1 cellular context compared by ENCODE assay signal in the genomic region with DNA sequence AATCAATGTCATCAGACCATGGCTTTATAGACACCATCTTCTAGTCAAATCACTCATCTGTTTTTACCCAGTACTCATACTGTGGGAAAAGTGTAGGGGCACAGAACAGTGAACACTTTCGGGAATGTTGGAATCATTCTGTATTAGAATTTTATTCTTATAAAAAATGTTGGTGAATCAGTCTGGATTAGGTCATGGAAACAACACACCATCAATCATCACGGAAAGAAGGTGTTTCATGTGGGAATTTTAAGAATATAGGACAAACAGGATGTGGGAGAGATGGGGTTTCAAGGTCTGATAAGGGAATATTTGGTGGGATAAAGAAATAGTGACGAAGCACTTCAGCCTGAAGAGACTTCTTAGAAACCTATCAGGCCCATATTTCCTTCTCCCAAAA.
TF ChIP-seq lines count a peak whose summit lies in the region.

No MANE protein-coding gene starts in this region.

TF ChIP-seq in GM12878, 131 proteins besides CTCF, POLR2A, EP300 and RAD21:
- TF ChIP-seq ZSCAN29 (IDR thresholded peaks at IDR 0.05) (no peak), SPI1 (IDR thresholded peaks at IDR 0.05; ENCODE audit: borderline replicate concordance, insufficient read depth, low read depth, low read length) (no peak), PBX3 (IDR thresholded peaks at IDR 0.05; ENCODE audit: insufficient replicate concordance, low read depth, low read length) (no peak), EZH2 (IDR thresholded peaks at IDR 0.05; ENCODE audit: borderline replicate concordance, control insufficient read depth, low read depth, low read length) (no peak), FOXK2 (IDR thresholded peaks at IDR 0.05) (no peak), MTA2 (IDR thresholded peaks at IDR 0.05; ENCODE audit: low read depth) (no peak), POLR2AphosphoS5 (IDR thresholded peaks at IDR 0.05; ENCODE audit: low read length) (no peak), ASH2L (IDR thresholded peaks at IDR 0.05; ENCODE audit: borderline replicate concordance, low read depth) (no peak), PML (IDR thresholded peaks at IDR 0.05; ENCODE audit: low read length) (no peak), RB1 (IDR thresholded peaks at IDR 0.05; ENCODE audit: borderline replicate concordance) (no peak), IRF4 (IDR thresholded peaks at IDR 0.05; ENCODE audit: low read depth, low read length) (no peak), NR2C2 (IDR thresholded peaks at IDR 0.05; ENCODE audit: borderline replicate concordance, control insufficient read depth, insufficient read length, low read depth) (no peak), E2F8 (IDR thresholded peaks at IDR 0.05; ENCODE audit: low read depth, partially characterized antibody) (no peak), MEF2A (IDR thresholded peaks at IDR 0.05; ENCODE audit: insufficient read depth, low read depth, low read length) (no peak), JUNB (IDR thresholded peaks at IDR 0.05) (no peak), WRNIP1 (IDR thresholded peaks at IDR 0.05; ENCODE audit: borderline replicate concordance, low read depth, low read length) (no peak)
- TF ChIP-seq, protein P1, sequence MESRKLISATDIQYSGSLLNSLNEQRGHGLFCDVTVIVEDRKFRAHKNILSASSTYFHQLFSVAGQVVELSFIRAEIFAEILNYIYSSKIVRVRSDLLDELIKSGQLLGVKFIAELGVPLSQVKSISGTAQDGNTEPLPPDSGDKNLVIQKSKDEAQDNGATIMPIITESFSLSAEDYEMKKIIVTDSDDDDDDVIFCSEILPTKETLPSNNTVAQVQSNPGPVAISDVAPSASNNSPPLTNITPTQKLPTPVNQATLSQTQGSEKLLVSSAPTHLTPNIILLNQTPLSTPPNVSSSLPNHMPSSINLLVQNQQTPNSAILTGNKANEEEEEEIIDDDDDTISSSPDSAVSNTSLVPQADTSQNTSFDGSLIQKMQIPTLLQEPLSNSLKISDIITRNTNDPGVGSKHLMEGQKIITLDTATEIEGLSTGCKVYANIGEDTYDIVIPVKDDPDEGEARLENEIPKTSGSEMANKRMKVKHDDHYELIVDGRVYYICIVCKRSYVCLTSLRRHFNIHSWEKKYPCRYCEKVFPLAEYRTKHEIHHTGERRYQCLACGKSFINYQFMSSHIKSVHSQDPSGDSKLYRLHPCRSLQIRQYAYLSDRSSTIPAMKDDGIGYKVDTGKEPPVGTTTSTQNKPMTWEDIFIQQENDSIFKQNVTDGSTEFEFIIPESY (IDR thresholded peaks at IDR 0.05) = no peak
- TF ChIP-seq, protein P2, sequence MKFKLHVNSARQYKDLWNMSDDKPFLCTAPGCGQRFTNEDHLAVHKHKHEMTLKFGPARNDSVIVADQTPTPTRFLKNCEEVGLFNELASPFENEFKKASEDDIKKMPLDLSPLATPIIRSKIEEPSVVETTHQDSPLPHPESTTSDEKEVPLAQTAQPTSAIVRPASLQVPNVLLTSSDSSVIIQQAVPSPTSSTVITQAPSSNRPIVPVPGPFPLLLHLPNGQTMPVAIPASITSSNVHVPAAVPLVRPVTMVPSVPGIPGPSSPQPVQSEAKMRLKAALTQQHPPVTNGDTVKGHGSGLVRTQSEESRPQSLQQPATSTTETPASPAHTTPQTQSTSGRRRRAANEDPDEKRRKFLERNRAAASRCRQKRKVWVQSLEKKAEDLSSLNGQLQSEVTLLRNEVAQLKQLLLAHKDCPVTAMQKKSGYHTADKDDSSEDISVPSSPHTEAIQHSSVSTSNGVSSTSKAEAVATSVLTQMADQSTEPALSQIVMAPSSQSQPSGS (IDR thresholded peaks at IDR 0.05; ENCODE audit: low read length) = no peak
